Comparison of ENCODE assay signal across 13 cellular contexts in genomic region chr16:72015124-72015523, GRCh38. TPM values are rescaled to one million over a fixed set of nuclear protein-coding genes. Genes with fewer than 3 reads are reported as not detected.
"Had no signal": no experiment of that assay in that cellular context is flagged by ENCODE, and none has a peak within 500 bp of the region (broad histone marks: within the 10 kb centered on the region; RNA-seq: fewer than 3 reads in every experiment).

No MANE protein-coding gene starts in this region.

- ATAC-seq: activated CD8-positive, alpha-beta memory T cell treated with anti-CD3 and anti-CD28 coated beads, Interleukin-2, amount 10 ng/mL, durations not matched to agents 7 days and 5 days had no signal

- H3K9me3 ChIP-seq: transverse colon had no signal

- H3K4me3 ChIP-seq: skin epidermis, transverse colon had no signal

- H3K27ac ChIP-seq: skin epidermis had no signal

- H3K36me3 ChIP-seq: transverse colon had no signal

- DNase-seq: activated CD4-positive, alpha-beta T cell treated with anti-CD3 and anti-CD28 coated beads, Interleukin-2, amount 50 U/mL, for 48 hours; activated CD4-positive, CD25-positive, alpha-beta regulatory T cell treated with anti-CD3 and anti-CD28 coated beads, Interleukin-2, amount 50 U/mL, for 72 hours; activated CD8-positive, alpha-beta memory T cell treated with anti-CD3 and anti-CD28 coated beads, Interleukin-2, amount 10 ng/mL, durations not matched to agents 7 days and 5 days; activated effector memory CD4-positive, alpha-beta T cell treated with Interleukin-2 at 50 U/mL for 16 hours; activated T-cell treated with anti-CD3 and anti-CD28 coated beads, Interleukin-2, amount 50 U/mL, for 24 hours; dermis blood vessel endothelial cell; glutamatergic neuron; T-helper 9 cell; transverse colon had no signal

- H3K27me3 ChIP-seq: transverse colon had no signal

RNA-seq across cellular contexts. Expression of gene PKD1L3, which starts 14.9 kb away (rescaled TPM):
- total RNA-seq: epithelial cell of proximal tubule, osteoblast had no signal

RNA-seq across cellular contexts. Expression of gene HP, which starts 39.2 kb away (rescaled TPM):
- total RNA-seq: activated CD8-positive, alpha-beta memory T cell treated with anti-CD3 and anti-CD28 coated beads, Interleukin-2, amount 10 ng/mL, durations not matched to agents 7 days and 5 days; dermis blood vessel endothelial cell; epithelial cell of proximal tubule; osteoblast had no signal

RNA-seq across cellular contexts. Expression of gene HPR, which starts 47.9 kb away (rescaled TPM):
- total RNA-seq: activated CD8-positive, alpha-beta memory T cell treated with anti-CD3 and anti-CD28 coated beads, Interleukin-2, amount 10 ng/mL, durations not matched to agents 7 days and 5 days; cerebellum; dermis blood vessel endothelial cell; epithelial cell of proximal tubule; osteoblast; transverse colon had no signal
